ENCODE assay signal across 10 cellular contexts in the genomic region with DNA sequence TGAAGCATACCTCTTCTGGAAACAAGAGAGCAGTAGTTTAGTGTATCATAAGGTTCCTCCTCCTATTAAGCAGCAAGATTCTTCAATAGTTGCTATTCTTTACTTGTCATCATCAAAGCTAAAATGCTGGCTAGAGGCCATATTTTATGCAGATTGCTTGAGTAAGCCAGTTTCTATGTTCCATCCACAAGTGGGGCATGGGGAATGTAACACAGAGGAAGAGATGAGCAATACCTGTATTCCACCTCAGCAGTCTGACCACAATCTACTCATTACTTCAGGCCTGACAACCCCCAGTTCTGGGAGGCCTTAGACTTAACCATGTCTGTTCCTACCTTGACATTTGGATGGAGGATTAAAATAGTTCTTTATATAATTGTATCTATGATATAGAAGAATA.
A peak's percentile ranks its signal among the peaks of the same experiment; 100 is the strongest.
DNase-seq lines count a peak whose midpoint lies in the region; TF ChIP-seq lines count a peak whose summit lies in the region.
"Had no signal": no experiment of that assay in that cellular context is flagged by ENCODE, and none has a peak within 500 bp of the region (broad histone marks: within the 10 kb centered on the region; RNA-seq: fewer than 3 reads in every experiment).

No MANE protein-coding gene starts in this region.

- no peak for TF ChIP-seq CTCF in mammary epithelial cell (conservative IDR thresholded peaks at IDR 0.05 in 1 of 2, IDR thresholded peaks at IDR 0.05 in 1 of 2; ENCODE audit: extremely low read depth in 1 of 2, insufficient read depth in 1 of 2, low read depth in 1 of 2, low read length in 2 of 2)

- no peak overlapping the region for H2AFZ ChIP-seq in mammary epithelial cell (ENCODE audit: low read depth, low read length)

- CTCF ChIA-PET in mammary epithelial cell (lab: Charles Lee; ENCODE audit: low non-redundant PET) = no interaction called here

- dilution Hi-C loops in mammary epithelial cell (cut with HindIII; ENCODE audit: low sequenced_read_pairs) = no loop called here

- in situ Hi-C loops in mammary epithelial cell (cut with MboI; ENCODE audit: low sequenced_read_pairs in 2 of 2) = no loop called here
- in situ Hi-C loops in G401 (cut with HindIII; ENCODE audit: low sequenced_read_pairs) = no loop called here

- BruUV-seq in mammary epithelial cell (replicated peaks; lab: Mats Ljungman, UMichigan) = no TSS peak

- DNase-seq in activated naive CD4-positive, alpha-beta T cell treated with Interleukin-2 at 50 U/mL for 16 hours = peak; percentile 11
- DNase-seq in activated naive CD4-positive, alpha-beta T cell (lab: John Stamatoyannopoulos, UW) = no peak
- DNase-seq in HT1080 (ENCODE audit: low read depth) (peak; percentile 34), mammary epithelial cell (peak; percentile 98), SHP77 (lab: John Stamatoyannopoulos, UW) (no peak), G401 (ENCODE audit: low spot score) (no peak), Ammon's horn (ENCODE audit: low spot score) (no peak)
- peak; percentile 2 to 26 for DNase-seq in stimulated activated CD8-positive, alpha-beta memory T cell treated with anti-CD3 and anti-CD28 coated beads, Interleukin-15, amount 100 ng/mL, for 48 hours (ENCODE audit: low read depth in 2 of 2)
- DNase-seq: NCI-H2107, ovary had no signal

- H3K4me2 ChIP-seq in mammary epithelial cell (ENCODE audit: insufficient read depth, low read depth, low read length) = no peak overlapping the region

- H3K9me3 ChIP-seq in mammary epithelial cell (replicated peaks; ENCODE audit: insufficient read depth, low read length) = no peaks in the 10 kb centered on the region
- H3K9me3 ChIP-seq: ovary had no signal

- no peak overlapping the region for H3K4me3 ChIP-seq in mammary epithelial cell (replicated peaks in 1 of 3; ENCODE audit: insufficient read depth in 1 of 3, low read depth in 2 of 3, low read length in 3 of 3)
- H3K4me3 ChIP-seq: ovary had no signal

- H3K27me3 ChIP-seq in mammary epithelial cell (ENCODE audit: insufficient read depth, low read length) = no peaks in the 10 kb centered on the region
- H3K27me3 ChIP-seq: ovary had no signal

- no peaks in the 10 kb centered on the region for H4K20me1 ChIP-seq in mammary epithelial cell (ENCODE audit: insufficient read depth, low read length)

- H3K79me2 ChIP-seq in mammary epithelial cell (ENCODE audit: insufficient read depth, low read length) = no peaks in the 10 kb centered on the region

- H3K27ac ChIP-seq in mammary epithelial cell (ENCODE audit: insufficient read depth, low read depth, low read length) = no peak overlapping the region
- H3K27ac ChIP-seq: ovary had no signal

- no peak overlapping the region for H3K9ac ChIP-seq in mammary epithelial cell (ENCODE audit: insufficient read depth, low read length)

- peaks cover 6% of the 10 kb centered on the region for H3K4me1 ChIP-seq in mammary epithelial cell (ENCODE audit: insufficient read depth, low read length)

- H3K36me3 ChIP-seq in mammary epithelial cell (ENCODE audit: insufficient read depth, low read length) = no peaks in the 10 kb centered on the region
- H3K36me3 ChIP-seq: ovary had no signal

- intact Hi-C loops in mammary epithelial cell (cut with micrococcal nuclease) = no loop called here

Comparison
In these comparisons a context has a peak if more than half of its experiments do, and no peak if none do; other contexts are left out.
1. DNase-seq: peak in activated naive CD4-positive, alpha-beta T cell treated with Interleukin-2 at 50 U/mL for 16 hours (single experiment), HT1080 (single experiment), mammary epithelial cell (single experiment) and stimulated activated CD8-positive, alpha-beta memory T cell treated with anti-CD3 and anti-CD28 coated beads, Interleukin-15, amount 100 ng/mL, for 48 hours (2 of 2); none in activated naive CD4-positive, alpha-beta T cell (0 of 4), SHP77 (0 of 2), G401 (single experiment) and Ammon's horn (single experiment).